Comparison of ENCODE assay signal across 1 cellular context in the genomic region with DNA sequence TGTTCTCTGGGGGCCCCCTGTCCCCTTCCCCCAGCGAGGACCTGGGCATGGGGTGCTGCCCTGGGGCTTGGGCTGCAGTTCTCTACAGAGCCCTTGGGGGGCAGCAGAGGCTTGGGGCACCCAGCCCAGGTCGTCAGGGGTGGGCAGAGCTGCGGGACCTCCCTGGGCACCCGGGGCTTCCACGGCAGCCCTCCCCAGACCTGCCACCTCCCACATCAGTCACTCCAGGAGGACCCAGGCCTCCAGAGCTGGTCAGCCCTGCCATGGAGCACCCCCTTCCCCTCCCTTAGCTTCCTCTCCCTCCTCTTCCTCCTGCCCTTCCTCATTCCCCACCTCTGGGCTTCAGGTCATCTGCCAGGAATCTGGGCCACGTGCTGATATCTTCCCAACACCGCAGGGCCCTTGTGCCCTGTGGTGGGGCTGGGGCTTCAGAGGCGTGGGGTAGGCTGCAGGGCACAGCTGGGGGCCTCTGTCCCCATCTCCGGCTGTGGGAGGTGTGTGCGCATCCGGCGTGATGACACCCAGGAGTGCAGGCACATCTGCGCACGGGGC.
TF ChIP-seq lines count a peak whose summit lies in the region.

No MANE protein-coding gene starts in this region.

TF ChIP-seq in K562, 482 proteins besides CTCF, POLR2A, EP300 and RAD21:
- TF ChIP-seq, protein P1, sequence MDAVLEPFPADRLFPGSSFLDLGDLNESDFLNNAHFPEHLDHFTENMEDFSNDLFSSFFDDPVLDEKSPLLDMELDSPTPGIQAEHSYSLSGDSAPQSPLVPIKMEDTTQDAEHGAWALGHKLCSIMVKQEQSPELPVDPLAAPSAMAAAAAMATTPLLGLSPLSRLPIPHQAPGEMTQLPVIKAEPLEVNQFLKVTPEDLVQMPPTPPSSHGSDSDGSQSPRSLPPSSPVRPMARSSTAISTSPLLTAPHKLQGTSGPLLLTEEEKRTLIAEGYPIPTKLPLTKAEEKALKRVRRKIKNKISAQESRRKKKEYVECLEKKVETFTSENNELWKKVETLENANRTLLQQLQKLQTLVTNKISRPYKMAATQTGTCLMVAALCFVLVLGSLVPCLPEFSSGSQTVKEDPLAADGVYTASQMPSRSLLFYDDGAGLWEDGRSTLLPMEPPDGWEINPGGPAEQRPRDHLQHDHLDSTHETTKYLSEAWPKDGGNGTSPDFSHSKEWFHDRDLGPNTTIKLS (IDR thresholded peaks at IDR 0.05; ENCODE audit: borderline replicate concordance, low read depth) = no peak
- TF ChIP-seq GABPB1 (CRISPR knock-in tag; IDR thresholded peaks at IDR 0.05) (no peak), SMARCB1 (IDR thresholded peaks at IDR 0.05; ENCODE audit: insufficient read length, low read depth) (no peak), XRCC5 (IDR thresholded peaks at IDR 0.05; ENCODE audit: low read depth, low read length) (0 out of 2 replicates have a peak, but pooled peaks have one; percentile 35), SRSF1 (IDR thresholded peaks at IDR 0.05; ENCODE audit: low read depth, low read length) (no peak), RBM25 (IDR thresholded peaks at IDR 0.05; ENCODE audit: low read depth, low read length, severe bottlenecking) (no peak), NCOR1 (IDR thresholded peaks at IDR 0.05) (no peak), ZNF253 (CRISPR knock-in tag; conservative IDR thresholded peaks at IDR 0.05) (no peak), FOXJ3 (CRISPR knock-in tag; IDR thresholded peaks at IDR 0.05) (no peak), SP1 (CRISPR knock-in tag; IDR thresholded peaks at IDR 0.05) (no peak), HNRNPH1 (optimal IDR thresholded peaks at IDR 0.05; ENCODE audit: low read depth, low read length) (no peak), ZNF717 (CRISPR knock-in tag; IDR thresholded peaks at IDR 0.05) (no peak), SMC3 (conservative IDR thresholded peaks at IDR 0.05; ENCODE audit: insufficient read depth, low read depth, low read length) (peak; percentile 50), HDAC3 (IDR thresholded peaks at IDR 0.05; ENCODE audit: borderline replicate concordance, partially characterized antibody) (no peak), STAT5A (IDR thresholded peaks at IDR 0.05; ENCODE audit: borderline replicate concordance, low read length) (no peak), ZNF77 (CRISPR knock-in tag; IDR thresholded peaks at IDR 0.05) (no peak), ZBTB7A (IDR thresholded peaks at IDR 0.05; ENCODE audit: borderline replicate concordance, control insufficient read depth, low read depth, low read length) (peak; percentile 39; the same call in 1 of the 2 replicates)
- TF ChIP-seq, protein P2, sequence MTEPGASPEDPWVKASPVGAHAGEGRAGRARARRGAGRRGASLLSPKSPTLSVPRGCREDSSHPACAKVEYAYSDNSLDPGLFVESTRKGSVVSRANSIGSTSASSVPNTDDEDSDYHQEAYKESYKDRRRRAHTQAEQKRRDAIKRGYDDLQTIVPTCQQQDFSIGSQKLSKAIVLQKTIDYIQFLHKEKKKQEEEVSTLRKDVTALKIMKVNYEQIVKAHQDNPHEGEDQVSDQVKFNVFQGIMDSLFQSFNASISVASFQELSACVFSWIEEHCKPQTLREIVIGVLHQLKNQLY (CRISPR knock-in tag; conservative IDR thresholded peaks at IDR 0.05) = no peak
- TF ChIP-seq, protein P3, sequence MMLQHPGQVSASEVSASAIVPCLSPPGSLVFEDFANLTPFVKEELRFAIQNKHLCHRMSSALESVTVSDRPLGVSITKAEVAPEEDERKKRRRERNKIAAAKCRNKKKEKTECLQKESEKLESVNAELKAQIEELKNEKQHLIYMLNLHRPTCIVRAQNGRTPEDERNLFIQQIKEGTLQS (IDR thresholded peaks at IDR 0.05) = no peak
- TF ChIP-seq, protein P3 (CRISPR knock-in tag; conservative IDR thresholded peaks at IDR 0.05) = no peak
- TF ChIP-seq, protein P4, sequence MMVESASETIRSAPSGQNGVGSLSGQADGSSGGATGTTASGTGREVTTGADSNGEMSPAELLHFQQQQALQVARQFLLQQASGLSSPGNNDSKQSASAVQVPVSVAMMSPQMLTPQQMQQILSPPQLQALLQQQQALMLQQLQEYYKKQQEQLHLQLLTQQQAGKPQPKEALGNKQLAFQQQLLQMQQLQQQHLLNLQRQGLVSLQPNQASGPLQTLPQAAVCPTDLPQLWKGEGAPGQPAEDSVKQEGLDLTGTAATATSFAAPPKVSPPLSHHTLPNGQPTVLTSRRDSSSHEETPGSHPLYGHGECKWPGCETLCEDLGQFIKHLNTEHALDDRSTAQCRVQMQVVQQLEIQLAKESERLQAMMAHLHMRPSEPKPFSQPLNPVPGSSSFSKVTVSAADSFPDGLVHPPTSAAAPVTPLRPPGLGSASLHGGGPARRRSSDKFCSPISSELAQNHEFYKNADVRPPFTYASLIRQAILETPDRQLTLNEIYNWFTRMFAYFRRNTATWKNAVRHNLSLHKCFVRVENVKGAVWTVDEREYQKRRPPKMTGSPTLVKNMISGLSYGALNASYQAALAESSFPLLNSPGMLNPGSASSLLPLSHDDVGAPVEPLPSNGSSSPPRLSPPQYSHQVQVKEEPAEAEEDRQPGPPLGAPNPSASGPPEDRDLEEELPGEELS (CRISPR knock-in tag; IDR thresholded peaks at IDR 0.05; ENCODE audit: borderline replicate concordance) = no peak
- TF ChIP-seq, protein P5, sequence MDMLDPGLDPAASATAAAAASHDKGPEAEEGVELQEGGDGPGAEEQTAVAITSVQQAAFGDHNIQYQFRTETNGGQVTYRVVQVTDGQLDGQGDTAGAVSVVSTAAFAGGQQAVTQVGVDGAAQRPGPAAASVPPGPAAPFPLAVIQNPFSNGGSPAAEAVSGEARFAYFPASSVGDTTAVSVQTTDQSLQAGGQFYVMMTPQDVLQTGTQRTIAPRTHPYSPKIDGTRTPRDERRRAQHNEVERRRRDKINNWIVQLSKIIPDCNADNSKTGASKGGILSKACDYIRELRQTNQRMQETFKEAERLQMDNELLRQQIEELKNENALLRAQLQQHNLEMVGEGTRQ (CRISPR knock-in tag; IDR thresholded peaks at IDR 0.05) = no peak
- TF ChIP-seq, protein P6, sequence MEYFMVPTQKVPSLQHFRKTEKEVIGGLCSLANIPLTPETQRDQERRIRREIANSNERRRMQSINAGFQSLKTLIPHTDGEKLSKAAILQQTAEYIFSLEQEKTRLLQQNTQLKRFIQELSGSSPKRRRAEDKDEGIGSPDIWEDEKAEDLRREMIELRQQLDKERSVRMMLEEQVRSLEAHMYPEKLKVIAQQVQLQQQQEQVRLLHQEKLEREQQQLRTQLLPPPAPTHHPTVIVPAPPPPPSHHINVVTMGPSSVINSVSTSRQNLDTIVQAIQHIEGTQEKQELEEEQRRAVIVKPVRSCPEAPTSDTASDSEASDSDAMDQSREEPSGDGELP (CRISPR knock-in tag; IDR thresholded peaks at IDR 0.05; ENCODE audit: borderline replicate concordance) = peak; percentile 28; the same call in 1 of the 2 replicates
- TF ChIP-seq, protein P7, sequence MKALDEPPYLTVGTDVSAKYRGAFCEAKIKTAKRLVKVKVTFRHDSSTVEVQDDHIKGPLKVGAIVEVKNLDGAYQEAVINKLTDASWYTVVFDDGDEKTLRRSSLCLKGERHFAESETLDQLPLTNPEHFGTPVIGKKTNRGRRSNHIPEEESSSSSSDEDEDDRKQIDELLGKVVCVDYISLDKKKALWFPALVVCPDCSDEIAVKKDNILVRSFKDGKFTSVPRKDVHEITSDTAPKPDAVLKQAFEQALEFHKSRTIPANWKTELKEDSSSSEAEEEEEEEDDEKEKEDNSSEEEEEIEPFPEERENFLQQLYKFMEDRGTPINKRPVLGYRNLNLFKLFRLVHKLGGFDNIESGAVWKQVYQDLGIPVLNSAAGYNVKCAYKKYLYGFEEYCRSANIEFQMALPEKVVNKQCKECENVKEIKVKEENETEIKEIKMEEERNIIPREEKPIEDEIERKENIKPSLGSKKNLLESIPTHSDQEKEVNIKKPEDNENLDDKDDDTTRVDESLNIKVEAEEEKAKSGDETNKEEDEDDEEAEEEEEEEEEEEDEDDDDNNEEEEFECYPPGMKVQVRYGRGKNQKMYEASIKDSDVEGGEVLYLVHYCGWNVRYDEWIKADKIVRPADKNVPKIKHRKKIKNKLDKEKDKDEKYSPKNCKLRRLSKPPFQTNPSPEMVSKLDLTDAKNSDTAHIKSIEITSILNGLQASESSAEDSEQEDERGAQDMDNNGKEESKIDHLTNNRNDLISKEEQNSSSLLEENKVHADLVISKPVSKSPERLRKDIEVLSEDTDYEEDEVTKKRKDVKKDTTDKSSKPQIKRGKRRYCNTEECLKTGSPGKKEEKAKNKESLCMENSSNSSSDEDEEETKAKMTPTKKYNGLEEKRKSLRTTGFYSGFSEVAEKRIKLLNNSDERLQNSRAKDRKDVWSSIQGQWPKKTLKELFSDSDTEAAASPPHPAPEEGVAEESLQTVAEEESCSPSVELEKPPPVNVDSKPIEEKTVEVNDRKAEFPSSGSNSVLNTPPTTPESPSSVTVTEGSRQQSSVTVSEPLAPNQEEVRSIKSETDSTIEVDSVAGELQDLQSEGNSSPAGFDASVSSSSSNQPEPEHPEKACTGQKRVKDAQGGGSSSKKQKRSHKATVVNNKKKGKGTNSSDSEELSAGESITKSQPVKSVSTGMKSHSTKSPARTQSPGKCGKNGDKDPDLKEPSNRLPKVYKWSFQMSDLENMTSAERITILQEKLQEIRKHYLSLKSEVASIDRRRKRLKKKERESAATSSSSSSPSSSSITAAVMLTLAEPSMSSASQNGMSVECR (CRISPR knock-in tag; IDR thresholded peaks at IDR 0.05) = no peak
- TF ChIP-seq, protein P8, sequence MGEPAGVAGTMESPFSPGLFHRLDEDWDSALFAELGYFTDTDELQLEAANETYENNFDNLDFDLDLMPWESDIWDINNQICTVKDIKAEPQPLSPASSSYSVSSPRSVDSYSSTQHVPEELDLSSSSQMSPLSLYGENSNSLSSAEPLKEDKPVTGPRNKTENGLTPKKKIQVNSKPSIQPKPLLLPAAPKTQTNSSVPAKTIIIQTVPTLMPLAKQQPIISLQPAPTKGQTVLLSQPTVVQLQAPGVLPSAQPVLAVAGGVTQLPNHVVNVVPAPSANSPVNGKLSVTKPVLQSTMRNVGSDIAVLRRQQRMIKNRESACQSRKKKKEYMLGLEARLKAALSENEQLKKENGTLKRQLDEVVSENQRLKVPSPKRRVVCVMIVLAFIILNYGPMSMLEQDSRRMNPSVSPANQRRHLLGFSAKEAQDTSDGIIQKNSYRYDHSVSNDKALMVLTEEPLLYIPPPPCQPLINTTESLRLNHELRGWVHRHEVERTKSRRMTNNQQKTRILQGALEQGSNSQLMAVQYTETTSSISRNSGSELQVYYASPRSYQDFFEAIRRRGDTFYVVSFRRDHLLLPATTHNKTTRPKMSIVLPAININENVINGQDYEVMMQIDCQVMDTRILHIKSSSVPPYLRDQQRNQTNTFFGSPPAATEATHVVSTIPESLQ (CRISPR knock-in tag; IDR thresholded peaks at IDR 0.05) = no peak
TF ChIP-seq in K562: peak in this region for 4.
